In the genomic region with DNA sequence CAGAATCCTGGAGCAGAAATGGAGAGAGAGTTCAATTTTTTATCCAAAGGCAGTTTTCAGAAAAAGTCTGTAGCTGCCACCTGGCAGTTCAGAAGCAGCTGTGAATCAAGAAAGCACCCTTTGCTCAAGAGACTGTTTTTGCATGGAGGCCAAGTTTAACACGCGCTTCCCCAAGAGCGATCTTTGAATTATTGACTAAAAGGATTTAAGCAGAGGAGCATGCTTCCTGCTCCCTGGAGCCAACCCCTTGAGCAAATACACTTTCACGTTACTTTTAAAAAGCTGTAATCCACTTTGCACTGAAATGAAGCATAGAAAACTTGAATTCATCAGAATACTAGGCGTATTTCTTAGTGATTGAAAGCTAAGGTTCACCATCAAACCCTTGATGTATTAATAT, we compare ENCODE assay signal across 18 cellular contexts.
"Had no signal": no experiment of that assay in that cellular context is flagged by ENCODE, and none has a peak within 500 bp of the region (broad histone marks: within the 10 kb centered on the region; RNA-seq: fewer than 3 reads in every experiment).

No MANE protein-coding gene starts in this region.

- H3K27ac Mint-ChIP-seq: activated CD8-positive, alpha-beta memory T cell treated with anti-CD3 and anti-CD28 coated beads, Interleukin-2, amount 10 ng/mL, durations not matched to agents 7 days and 5 days; activated CD8-positive, alpha-beta T cell treated with anti-CD3 and anti-CD28 coated beads, Interleukin-2, amount 10 ng/mL, durations not matched to agents 7 days and 5 days; activated T-cell treated with anti-CD3 and anti-CD28 coated beads, Interleukin-2, amount 50 U/mL, for 72 hours; dendritic cell treated with granulocyte-macrophage colony-stimulating factor and Interleukin-4, amounts not matched to agents 40 ng/mL and 50 ng/mL, for 4 days; natural killer cell; WTC11 had no signal

- H3K4me3 Mint-ChIP-seq: activated CD8-positive, alpha-beta memory T cell treated with anti-CD3 and anti-CD28 coated beads, Interleukin-2, amount 10 ng/mL, durations not matched to agents 7 days and 5 days; activated CD8-positive, alpha-beta T cell treated with anti-CD3 and anti-CD28 coated beads, Interleukin-2, amount 10 ng/mL, durations not matched to agents 7 days and 5 days; activated T-cell treated with anti-CD3 and anti-CD28 coated beads, Interleukin-2, amount 50 U/mL, for 72 hours; dendritic cell treated with granulocyte-macrophage colony-stimulating factor and Interleukin-4, amounts not matched to agents 40 ng/mL and 50 ng/mL, for 4 days; natural killer cell; WTC11 had no signal

- H3K9me3 Mint-ChIP-seq: dendritic cell treated with granulocyte-macrophage colony-stimulating factor and Interleukin-4, amounts not matched to agents 40 ng/mL and 50 ng/mL, for 4 days; natural killer cell had no signal

- H3K4me1 Mint-ChIP-seq: activated CD8-positive, alpha-beta memory T cell treated with anti-CD3 and anti-CD28 coated beads, Interleukin-2, amount 10 ng/mL, durations not matched to agents 7 days and 5 days; natural killer cell; WTC11 had no signal

- H3K36me3 Mint-ChIP-seq: activated CD8-positive, alpha-beta memory T cell treated with anti-CD3 and anti-CD28 coated beads, Interleukin-2, amount 10 ng/mL, durations not matched to agents 7 days and 5 days; natural killer cell; WTC11 had no signal

- H3K27me3 Mint-ChIP-seq: activated CD8-positive, alpha-beta memory T cell treated with anti-CD3 and anti-CD28 coated beads, Interleukin-2, amount 10 ng/mL, durations not matched to agents 7 days and 5 days had no signal

- ATAC-seq: activated CD8-positive, alpha-beta memory T cell treated with anti-CD3 and anti-CD28 coated beads, Interleukin-2, amount 10 ng/mL, durations not matched to agents 7 days and 5 days; activated CD8-positive, alpha-beta T cell treated with anti-CD3 and anti-CD28 coated beads, Interleukin-2, amount 10 ng/mL, durations not matched to agents 7 days and 5 days; activated naive CD4-positive, alpha-beta T cell treated with anti-CD3 and anti-CD28 coated beads, Interleukin-2, amount 50 U/mL, for 72 hours; activated T-cell treated with anti-CD3 and anti-CD28 coated beads, Interleukin-2, amount 50 U/mL, for 72 hours; foreskin keratinocyte; left lung; lower lobe of right lung; natural killer cell; WTC11 had no signal

- DNase-seq: activated CD4-positive, alpha-beta T cell treated with anti-CD3 and anti-CD28 coated beads for 1 hour; activated CD4-positive, alpha-beta T cell treated with anti-CD3 and anti-CD28 coated beads, Interleukin-2, amount 50 U/mL, for 1 hour; activated CD8-positive, alpha-beta memory T cell treated with anti-CD3 and anti-CD28 coated beads, Interleukin-2, amount 10 ng/mL, durations not matched to agents 7 days and 5 days; activated CD8-positive, alpha-beta T cell treated with anti-CD3 and anti-CD28 coated beads, Interleukin-2, amount 10 ng/mL, durations not matched to agents 7 days and 5 days; activated naive CD4-positive, alpha-beta T cell; activated T-cell treated with anti-CD3 and anti-CD28 coated beads for 4 hours; activated T-cell treated with anti-CD3 and anti-CD28 coated beads, Interleukin-2, amount 50 U/mL, for 72 hours; central memory CD4-positive, alpha-beta T cell; foreskin keratinocyte; left lung; lower lobe of right lung; mesenchymal stem cell; natural killer cell; spleen; stimulated activated naive CD4-positive, alpha-beta T cell treated with Interleukin-2 at 50 U/mL for 16 hours had no signal
